24 cellular contexts compared by ENCODE assay signal in the genomic region with DNA sequence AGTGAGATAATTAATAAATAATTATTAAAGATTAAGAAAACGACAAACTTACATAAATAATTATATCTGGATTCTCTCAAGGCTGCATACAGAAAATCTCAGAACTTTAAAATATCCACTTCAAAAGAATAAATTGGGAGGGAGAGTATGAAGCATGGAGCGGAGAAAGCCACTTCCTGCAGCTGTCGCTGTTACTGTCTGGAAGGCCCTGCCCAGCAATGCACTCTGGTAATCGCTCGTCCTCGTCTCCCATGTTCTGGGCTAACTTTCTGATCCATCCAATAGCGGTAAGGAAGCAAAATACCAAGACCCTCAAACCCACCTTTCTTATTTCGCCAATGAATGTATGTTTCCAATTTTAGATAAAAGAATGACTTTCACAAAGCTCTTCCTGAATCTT. TPM values are rescaled to one million over a fixed set of nuclear protein-coding genes. Genes with fewer than 3 reads are reported as not detected.
DNase-seq lines count a peak whose midpoint lies in the region; ATAC-seq, FAIRE-seq and TF ChIP-seq lines count a peak whose summit lies in the region.
"Had no signal": no experiment of that assay in that cellular context is flagged by ENCODE, and none has a peak within 500 bp of the region (broad histone marks: within the 10 kb centered on the region; RNA-seq: fewer than 3 reads in every experiment).

No MANE protein-coding gene starts in this region.

- CTCF ChIA-PET in K562 (lab: Yijun Ruan, JAX; ENCODE audit: low intra/inter-chr PET ratio): no interaction called here

- no peak for TF ChIP-seq EP300 in K562 (IDR thresholded peaks at IDR 0.05; ENCODE audit: low read length)

- H3K36me3 Mint-ChIP-seq in neural crest cell (ENCODE audit: low read depth): no peaks in the 10 kb centered on the region

- ATAC-seq in K562: no peak
- ATAC-seq: HCT116, mucosa of descending colon, right cardiac atrium had no signal

- in situ Hi-C loops in K562 (cut with MboI): no loop called here

- peak overlapping the region; percentile 14; the same call in 1 of the 2 replicates for H2AFZ ChIP-seq in K562 (ENCODE audit: low read depth, low read length)

- H3K27me3 Mint-ChIP-seq in neural crest cell (ENCODE audit: low read depth): no peaks in the 10 kb centered on the region

- TF ChIP-seq POLR2A in K562 (conservative IDR thresholded peaks at IDR 0.05): no peak

- no peaks in the 10 kb centered on the region for H3K79me2 ChIP-seq in K562 (ENCODE audit: control insufficient read depth, insufficient read depth, low read length)

- no peaks in the 10 kb centered on the region for H3K9me1 ChIP-seq in K562 (ENCODE audit: control insufficient read depth, insufficient read depth, low read length)

- no peaks in the 10 kb centered on the region for H4K20me1 ChIP-seq in K562 (replicated peaks; ENCODE audit: control insufficient read depth, insufficient read depth, low read length)

- H3K4me3 Mint-ChIP-seq in neural crest cell: peak overlapping the region; percentile 50

- intact Hi-C loops in K562 (cut with micrococcal nuclease): loop anchor here (10.0 kb wide), 1 partner anchor 486 kb away; no protein-coding TSS in a partner anchor

- peak; percentile 26 for FAIRE-seq in K562 (lab: Jason Lieb, UNC)
- FAIRE-seq: bronchial epithelial cell, HTR-8/SVneo had no signal

- peak overlapping the region; percentile 2; the same call in 1 of the 2 replicates for H3K4me3 ChIP-seq in Jurkat, Clone E6-1 (ENCODE audit: low read length)
- H3K4me3 ChIP-seq in K562: no peak overlapping the region
- H3K4me3 ChIP-seq: adrenal gland, mucosa of descending colon, vagina had no signal

- H3K27ac Mint-ChIP-seq in neural crest cell (ENCODE audit: unreplicated experiment): peak overlapping the region; percentile 40

- H3K4me1 ChIP-seq in K562 (replicated peaks in 1 of 2; ENCODE audit: control insufficient read depth in 2 of 2, insufficient read depth in 2 of 2, low read length in 2 of 2): peaks cover 15 to 53% of the 10 kb centered on the region in 2 experiments

- no peaks in the 10 kb centered on the region for H3K27me3 ChIP-seq in K562 (ENCODE audit: control insufficient read depth in 2 of 2, insufficient read depth in 2 of 2, low read length in 2 of 2)
- H3K27me3 ChIP-seq: adrenal gland, vagina had no signal

- H3K4me1 Mint-ChIP-seq in neural crest cell: peaks cover 72% of the 10 kb centered on the region

- H3K4me2 ChIP-seq in K562 (ENCODE audit: insufficient read depth, low read length): no peak overlapping the region

- no peak overlapping the region for H3K9ac ChIP-seq in K562 (ENCODE audit: insufficient read depth in 1 of 2, low read depth in 2 of 2, low read length in 2 of 2)

- H3K9me3 ChIP-seq in K562 (replicated peaks; ENCODE audit: control insufficient read depth, insufficient read depth, low read depth, low read length): no peaks in the 10 kb centered on the region
- H3K9me3 ChIP-seq: adrenal gland, mucosa of descending colon, vagina had no signal

- 65% methylated on average over 8 of the region's 8 CpGs for WGBS in K562 (ENCODE audit: insufficient coverage, low coverage, missing lambda C conversion rate)

- H3K27ac ChIP-seq in K562 (ENCODE audit: extremely low read depth, low read depth, low read length): no peak overlapping the region
- H3K27ac ChIP-seq: vagina had no signal

- H3K36me3 ChIP-seq in K562 (ENCODE audit: control insufficient read depth, insufficient read depth, low read length): no peaks in the 10 kb centered on the region
- H3K36me3 ChIP-seq: adrenal gland, vagina had no signal

- H3K9me3 Mint-ChIP-seq in neural crest cell: no peaks in the 10 kb centered on the region

- TF ChIP-seq CTCF in K562 (IDR thresholded peaks at IDR 0.05 in 2 of 3, conservative IDR thresholded peaks at IDR 0.05 in 1 of 3; ENCODE audit: insufficient read depth in 2 of 3, low read depth in 1 of 3, low read length in 3 of 3): no peak
- no peak for TF ChIP-seq CTCF in neural crest cell (conservative IDR thresholded peaks at IDR 0.05)

- POLR2A ChIA-PET in K562 (lab: Yijun Ruan, JAX): interaction anchor here (1.0 kb wide), 1 partner anchor 11 kb away, joined by 3 read pairs; no protein-coding TSS in a partner anchor

- TF ChIP-seq RAD21 in K562 (CRISPR knock-in tag; conservative IDR thresholded peaks at IDR 0.05 in 1 of 2, IDR thresholded peaks at IDR 0.05 in 1 of 2): peak in 1 of 2 experiments; percentile 18; a peak in 2 of 4 replicates

- peak; percentile 32 for DNase-seq in NCI-H2227 (lab: John Stamatoyannopoulos, UW; ENCODE audit: unreplicated experiment)
- DNase-seq in NCI-H2227 treated with DMSO at 0.1 percent for 48 hours (lab: John Stamatoyannopoulos, UW): no peak
- DNase-seq in Jurkat, Clone E6-1 (ENCODE audit: low read depth, low spot score): peak; percentile 71
- no peak for DNase-seq in K562 (ENCODE audit: extremely low read depth in 1 of 4, low spot score in 3 of 4)
- no peak for DNase-seq in neural crest cell (ENCODE audit: low read depth, low spot score)
- no peak for DNase-seq in HuH-7 (ENCODE audit: low spot score)
- DNase-seq in central memory CD4-positive, alpha-beta T cell: no peak
- no peak for DNase-seq in COLO668 (lab: John Stamatoyannopoulos, UW; ENCODE audit: unreplicated experiment)
- DNase-seq: 8988T; activated gamma-delta T cell; activated T-cell treated with anti-CD3 and anti-CD28 coated beads for 4 hours; adrenal gland; DMS 273 treated with DMSO at 0.1 percent for 48 hours; foreskin fibroblast; mucosa of descending colon; NCI-H1417 treated with DMSO at 0.1 percent for 48 hours; NCI-H2107; NCI-H748 treated with DMSO at 0.1 percent for 48 hours; right cardiac atrium; stimulated activated CD4-positive, alpha-beta T cell treated with anti-CD3 and anti-CD28 coated beads, Interleukin-15, amount 100 ng/mL, for 24 hours had no signal

- no TSS peak for BruUV-seq in K562 (replicated peaks; lab: Mats Ljungman, UMichigan)

TF ChIP-seq in K562, 482 proteins besides CTCF, POLR2A, EP300 and RAD21 (continues in another document):
- TF ChIP-seq CHD2 (IDR thresholded peaks at IDR 0.05; ENCODE audit: low read depth, low read length): no peak
- TF ChIP-seq BACH1 (tag; IDR thresholded peaks at IDR 0.05): no peak
- TF ChIP-seq SNRNP70 (optimal IDR thresholded peaks at IDR 0.05; ENCODE audit: low read depth, low read length): no peak
- no peak for TF ChIP-seq SOX6 (IDR thresholded peaks at IDR 0.05)
- TF ChIP-seq ZNF174 (CRISPR knock-in tag; IDR thresholded peaks at IDR 0.05): no peak
- TF ChIP-seq OTX1 (CRISPR knock-in tag; IDR thresholded peaks at IDR 0.05): no peak
- no peak for TF ChIP-seq SIX5 (IDR thresholded peaks at IDR 0.05; ENCODE audit: borderline replicate concordance in 1 of 2, insufficient read depth in 1 of 2, low read depth in 1 of 2, low read length in 2 of 2)
- no peak for TF ChIP-seq C11orf30 (IDR thresholded peaks at IDR 0.05; ENCODE audit: low read depth)
- TF ChIP-seq GTF2E2 (tag; IDR thresholded peaks at IDR 0.05): no peak
- TF ChIP-seq SMARCA4 (IDR thresholded peaks at IDR 0.05): no peak
- TF ChIP-seq E2F3 (CRISPR knock-in tag; IDR thresholded peaks at IDR 0.05): no peak
- TF ChIP-seq, protein P1, sequence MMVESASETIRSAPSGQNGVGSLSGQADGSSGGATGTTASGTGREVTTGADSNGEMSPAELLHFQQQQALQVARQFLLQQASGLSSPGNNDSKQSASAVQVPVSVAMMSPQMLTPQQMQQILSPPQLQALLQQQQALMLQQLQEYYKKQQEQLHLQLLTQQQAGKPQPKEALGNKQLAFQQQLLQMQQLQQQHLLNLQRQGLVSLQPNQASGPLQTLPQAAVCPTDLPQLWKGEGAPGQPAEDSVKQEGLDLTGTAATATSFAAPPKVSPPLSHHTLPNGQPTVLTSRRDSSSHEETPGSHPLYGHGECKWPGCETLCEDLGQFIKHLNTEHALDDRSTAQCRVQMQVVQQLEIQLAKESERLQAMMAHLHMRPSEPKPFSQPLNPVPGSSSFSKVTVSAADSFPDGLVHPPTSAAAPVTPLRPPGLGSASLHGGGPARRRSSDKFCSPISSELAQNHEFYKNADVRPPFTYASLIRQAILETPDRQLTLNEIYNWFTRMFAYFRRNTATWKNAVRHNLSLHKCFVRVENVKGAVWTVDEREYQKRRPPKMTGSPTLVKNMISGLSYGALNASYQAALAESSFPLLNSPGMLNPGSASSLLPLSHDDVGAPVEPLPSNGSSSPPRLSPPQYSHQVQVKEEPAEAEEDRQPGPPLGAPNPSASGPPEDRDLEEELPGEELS (CRISPR knock-in tag; IDR thresholded peaks at IDR 0.05; ENCODE audit: borderline replicate concordance): no peak
- no peak for TF ChIP-seq HNRNPLL (IDR thresholded peaks at IDR 0.05; ENCODE audit: low read depth, low read length, poor library complexity, severe bottlenecking)
- TF ChIP-seq CREBBP (IDR thresholded peaks at IDR 0.05; ENCODE audit: low read depth, low read length): no peak
- no peak for TF ChIP-seq XRCC5 (IDR thresholded peaks at IDR 0.05; ENCODE audit: low read depth, low read length)

RNA-seq across cellular contexts. Expression of a gene that starts 26.7 kb away (rescaled TPM):
- polyA plus RNA-seq in Jurkat, Clone E6-1 (2012; ENCODE audit: insufficient read depth, insufficient read length): 0.92 TPM
- 0.11 and 0.46 TPM in 2 replicates for total RNA-seq in K562 (2011; cell fraction: chromatin; rRNA removed; ENCODE audit: low replicate concordance)
- under 0.01 TPM in 1 of 2 replicates, not detected in the other for total RNA-seq in K562 (2011; cell fraction: nucleolus; rRNA removed)
- 0.15 TPM in 1 of 2 replicates, not detected in the other for total RNA-seq in K562 (2011; cell fraction: nucleoplasm; rRNA removed)
- 0.98 and 1.1 TPM in 2 replicates for total RNA-seq in K562 (2014; rRNA removed)
- 2.6 and 2.7 TPM in 2 replicates for total RNA-seq in K562 (2014; rRNA removed; fragmentation: Illumina TruSeq; extraction: Trizol)
- 4.9 and 5.6 TPM in 2 replicates for total RNA-seq in K562 (2015; rRNA removed; fragmentation: Illumina TruSeq; extraction: Trizol)
- 2.8 and 4.9 TPM in 2 replicates for total RNA-seq in K562 (2021)
- 0.84 and 1.1 TPM in 2 replicates for polyA plus RNA-seq in K562 (2011; rRNA removed)
- 0.21 and 0.47 TPM in 2 replicates for polyA plus RNA-seq in K562 (2011; cell fraction: cytosol; rRNA removed)
- polyA plus RNA-seq in K562 (2011; cell fraction: nucleus; rRNA removed): 0.65 and 1.3 TPM in 2 replicates
- 3.7 and 12.1 TPM in 2 replicates for polyA plus RNA-seq in K562 (2012)
- 2.4 and 4.0 TPM in 2 replicates for polyA plus RNA-seq in K562 (2014; fragmentation: Illumina TruSeq; extraction: Trizol)
- 1 to 10 TPM; 2.8 to 3.3 TPM for polyA plus RNA-seq in K562 (2014; fragmentation: Nextera tagmentation; extraction: Ambion mirVana)
- polyA plus RNA-seq in K562 (2014; rRNA removed): 1.3 and 3.0 TPM in 2 replicates
- polyA minus RNA-seq in K562 (2011; rRNA and poly(A)+ RNA removed): 1.2 TPM in 2 replicates
- polyA minus RNA-seq in K562 (2011; cell fraction: cytosol; rRNA and poly(A)+ RNA removed): 0.36 TPM in 1 of 2 replicates, not detected in the other
- 0.78 and 0.81 TPM in 2 replicates for polyA minus RNA-seq in K562 (2011; cell fraction: nucleus; rRNA and poly(A)+ RNA removed)
- total RNA-seq in neural crest cell: 10.2 and 11.1 TPM in 2 replicates

Comparison
In these comparisons a context has a peak if more than half of its experiments do, and no peak if none do; other contexts are left out.
1. DNase-seq: peak in NCI-H2227 (single experiment) and Jurkat, Clone E6-1 (single experiment); none in NCI-H2227 treated with DMSO at 0.1 percent for 48 hours (single experiment), K562 (0 of 4), neural crest cell (single experiment), HuH-7 (single experiment), central memory CD4-positive, alpha-beta T cell (single experiment) and COLO668 (single experiment).